ENCODE assay signal across 14 cellular contexts in genomic region chr12:14936224-14936861, GRCh38. TPM values are rescaled to one million over a fixed set of nuclear protein-coding genes. Genes with fewer than 3 reads are reported as not detected.
DNase-seq lines count a peak whose midpoint lies in the region; ATAC-seq and TF ChIP-seq lines count a peak whose summit lies in the region.
"Had no signal": no experiment of that assay in that cellular context is flagged by ENCODE, and none has a peak within 500 bp of the region (broad histone marks: within the 10 kb centered on the region; RNA-seq: fewer than 3 reads in every experiment).

No MANE protein-coding gene starts in this region.

- no peaks in the 10 kb centered on the region for H3K27me3 ChIP-seq in neural progenitor cell

- H3K79me2 ChIP-seq in neural progenitor cell (ENCODE audit: low read depth), result no peaks in the 10 kb centered on the region

- peak overlapping the region; percentile 55 for H3K27ac Mint-ChIP-seq in activated CD8-positive, alpha-beta T cell treated with anti-CD3 and anti-CD28 coated beads for 36 hours
- H3K27ac Mint-ChIP-seq in activated CD8-positive, alpha-beta T cell treated with anti-CD3 and anti-CD28 coated beads, Interleukin-2, amount 10 ng/mL, durations not matched to agents 7 days and 5 days, result no peak overlapping the region
- no peak overlapping the region for H3K27ac Mint-ChIP-seq in neural progenitor cell
- H3K27ac Mint-ChIP-seq: activated T-helper 2 cell treated with anti-CD3 and anti-CD28 coated beads, Interferon-gamma antibody, Interleukin-2, Interleukin-4, amounts not matched to agents 10 μg/mL and 5 μg/mL and 100 μg/mL, durations not matched to agents 14 hours and 24 hours and 36 hours had no signal

- no peaks in the 10 kb centered on the region for H4K20me1 ChIP-seq in neural progenitor cell (ENCODE audit: low read depth)

- no peaks in the 10 kb centered on the region for H3K36me3 ChIP-seq in neural progenitor cell
- H3K36me3 ChIP-seq: HAP-1 had no signal

- no peak overlapping the region for H3K4me2 ChIP-seq in neural progenitor cell

- H3K4me1 ChIP-seq in neural progenitor cell, result no peaks in the 10 kb centered on the region
- H3K4me1 ChIP-seq: HAP-1 had no signal

- peak overlapping the region; percentile 61 for H2AFZ ChIP-seq in neural progenitor cell (replicated peaks)

- intact Hi-C loops in activated CD8-positive, alpha-beta T cell treated with anti-CD3 and anti-CD28 coated beads for 36 hours (cut with micrococcal nuclease), result no loop called here

- DNase-seq in activated CD8-positive, alpha-beta T cell treated with anti-CD3 and anti-CD28 coated beads for 36 hours, result no peak
- DNase-seq in activated CD8-positive, alpha-beta T cell treated with anti-CD3 and anti-CD28 coated beads, Interleukin-2, amount 10 ng/mL, durations not matched to agents 7 days and 5 days, result no peak
- no peak for DNase-seq in NB4 (ENCODE audit: low read depth)
- no peak for DNase-seq in choroid plexus epithelial cell (ENCODE audit: low read depth)
- DNase-seq in neural progenitor cell (ENCODE audit: low spot score), result peak; percentile 63
- no peak for DNase-seq in CD1c-positive myeloid dendritic cell (ENCODE audit: extremely low spot score)
- no peak for DNase-seq in medulla oblongata (ENCODE audit: extremely low spot score)
- DNase-seq: stimulated activated naive CD4-positive, alpha-beta T cell treated with Interleukin-2 at 50 U/mL for 16 hours had no signal

- H3K9me3 ChIP-seq in neural progenitor cell (ENCODE audit: low read depth), result no peaks in the 10 kb centered on the region
- H3K9me3 ChIP-seq: HAP-1 had no signal

- peaks cover 47% of the 10 kb centered on the region for H3K4me1 Mint-ChIP-seq in activated CD8-positive, alpha-beta T cell treated with anti-CD3 and anti-CD28 coated beads for 36 hours (ENCODE audit: low read depth)
- peaks cover 14% of the 10 kb centered on the region for H3K4me1 Mint-ChIP-seq in activated CD8-positive, alpha-beta T cell treated with anti-CD3 and anti-CD28 coated beads, Interleukin-2, amount 10 ng/mL, durations not matched to agents 7 days and 5 days (ENCODE audit: low read depth)
- no peaks in the 10 kb centered on the region for H3K4me1 Mint-ChIP-seq in neural progenitor cell

- TF ChIP-seq POLR2A in NB4 (IDR thresholded peaks at IDR 0.05; ENCODE audit: extremely low read depth, insufficient read length), result no peak

- peaks cover 72% of the 10 kb centered on the region for H3K36me3 Mint-ChIP-seq in activated CD8-positive, alpha-beta T cell treated with anti-CD3 and anti-CD28 coated beads for 36 hours (ENCODE audit: low read depth)
- peaks cover 81% of the 10 kb centered on the region for H3K36me3 Mint-ChIP-seq in activated CD8-positive, alpha-beta T cell treated with anti-CD3 and anti-CD28 coated beads, Interleukin-2, amount 10 ng/mL, durations not matched to agents 7 days and 5 days (ENCODE audit: low read depth)
- H3K36me3 Mint-ChIP-seq in neural progenitor cell, result no peaks in the 10 kb centered on the region

- peaks cover 5% of the 10 kb centered on the region for H3K9me3 Mint-ChIP-seq in activated CD8-positive, alpha-beta T cell treated with anti-CD3 and anti-CD28 coated beads for 36 hours
- no peaks in the 10 kb centered on the region for H3K9me3 Mint-ChIP-seq in activated CD8-positive, alpha-beta T cell treated with anti-CD3 and anti-CD28 coated beads, Interleukin-2, amount 10 ng/mL, durations not matched to agents 7 days and 5 days (ENCODE audit: insufficient read depth)
- no peaks in the 10 kb centered on the region for H3K9me3 Mint-ChIP-seq in neural progenitor cell
- H3K9me3 Mint-ChIP-seq: activated T-helper 2 cell treated with anti-CD3 and anti-CD28 coated beads, Interferon-gamma antibody, Interleukin-2, Interleukin-4, amounts not matched to agents 10 μg/mL and 5 μg/mL and 100 μg/mL, durations not matched to agents 14 hours and 24 hours and 36 hours; T-helper 2 cell treated with Interferon-gamma antibody and Interleukin-4, amounts not matched to agents 5 μg/mL and 100 μg/mL, for 36 hours had no signal

- TF ChIP-seq CTCF in activated CD8-positive, alpha-beta T cell treated with anti-CD3 and anti-CD28 coated beads for 36 hours (IDR thresholded peaks at IDR 0.05), result no peak
- peak; percentile 28 for TF ChIP-seq CTCF in NB4 (IDR thresholded peaks at IDR 0.05; ENCODE audit: low read depth, low read length)
- peak; percentile 53 for TF ChIP-seq CTCF in choroid plexus epithelial cell (conservative IDR thresholded peaks at IDR 0.05; ENCODE audit: low read depth, low read length)
- peak; percentile 57 for TF ChIP-seq CTCF in neural progenitor cell (IDR thresholded peaks at IDR 0.05)

- no peaks in the 10 kb centered on the region for H3F3A ChIP-seq in neural progenitor cell (ENCODE audit: low read depth)

- H3K4me3 Mint-ChIP-seq in activated CD8-positive, alpha-beta T cell treated with anti-CD3 and anti-CD28 coated beads for 36 hours, result no peak overlapping the region
- no peak overlapping the region for H3K4me3 Mint-ChIP-seq in activated CD8-positive, alpha-beta T cell treated with anti-CD3 and anti-CD28 coated beads, Interleukin-2, amount 10 ng/mL, durations not matched to agents 7 days and 5 days
- H3K4me3 Mint-ChIP-seq in neural progenitor cell, result no peak overlapping the region
- H3K4me3 Mint-ChIP-seq: T-helper 2 cell treated with Interferon-gamma antibody and Interleukin-4, amounts not matched to agents 5 μg/mL and 100 μg/mL, for 36 hours had no signal

- H3K9ac ChIP-seq in neural progenitor cell, result no peak overlapping the region

- no peak overlapping the region for H3K27ac ChIP-seq in neural progenitor cell
- H3K27ac ChIP-seq: epithelial cell of prostate had no signal

- H3K27me3 Mint-ChIP-seq in activated CD8-positive, alpha-beta T cell treated with anti-CD3 and anti-CD28 coated beads for 36 hours, result no peaks in the 10 kb centered on the region
- H3K27me3 Mint-ChIP-seq in activated CD8-positive, alpha-beta T cell treated with anti-CD3 and anti-CD28 coated beads, Interleukin-2, amount 10 ng/mL, durations not matched to agents 7 days and 5 days (ENCODE audit: low read depth), result no peaks in the 10 kb centered on the region
- H3K27me3 Mint-ChIP-seq in neural progenitor cell (ENCODE audit: insufficient read depth, low read depth), result peaks cover 5% of the 10 kb centered on the region

- no peak overlapping the region for H3K4me3 ChIP-seq in NB4 (ENCODE audit: low read depth, low read length)
- H3K4me3 ChIP-seq in choroid plexus epithelial cell (ENCODE audit: low read depth, low read length), result no peak overlapping the region
- no peak overlapping the region for H3K4me3 ChIP-seq in neural progenitor cell
- H3K4me3 ChIP-seq: HAP-1 had no signal

- CTCF ChIA-PET in activated CD8-positive, alpha-beta T cell treated with anti-CD3 and anti-CD28 coated beads for 36 hours (lab: Charles Lee), result interaction anchor here (0.8 to 1.7 kb wide), 6 partner anchors 9 to 65 kb away, joined by 3 to 8 read pairs (median 4); no protein-coding TSS in a partner anchor
- CTCF ChIA-PET in activated CD8-positive, alpha-beta T cell treated with anti-CD3 and anti-CD28 coated beads, Interleukin-2, amount 10 ng/mL, durations not matched to agents 7 days and 5 days (lab: Charles Lee), result interaction anchor here (1.1 to 3.3 kb wide), 7 partner anchors 10 to 59 kb away, joined by 3 to 23 read pairs (median 7); no protein-coding TSS in a partner anchor

- POLR2A ChIA-PET in activated CD8-positive, alpha-beta T cell treated with anti-CD3 and anti-CD28 coated beads for 36 hours (lab: Charles Lee), result interaction anchor here (0.9 to 2.0 kb wide), 7 partner anchors 14 to 163 kb away, joined by 3 to 9 read pairs (median 3); partner anchors contain the start of gene PDE6H
- POLR2A ChIA-PET in activated CD8-positive, alpha-beta T cell treated with anti-CD3 and anti-CD28 coated beads, Interleukin-2, amount 10 ng/mL, durations not matched to agents 7 days and 5 days (lab: Charles Lee), result interaction anchor here (1.1 to 2.3 kb wide), 2 partner anchors 12 to 52 kb away, joined by 3 to 15 read pairs; no protein-coding TSS in a partner anchor

- no peak for ATAC-seq in activated CD8-positive, alpha-beta T cell treated with anti-CD3 and anti-CD28 coated beads for 36 hours
- no peak for ATAC-seq in activated CD8-positive, alpha-beta T cell treated with anti-CD3 and anti-CD28 coated beads, Interleukin-2, amount 10 ng/mL, durations not matched to agents 7 days and 5 days
- no peak for ATAC-seq in GM18867 (IDR thresholded peaks at IDR 0.05; ENCODE audit: unreplicated experiment)

RNA-seq across cellular contexts. Expression of gene ERP27, which starts 2.0 kb away (rescaled TPM):
- total RNA-seq in activated CD8-positive, alpha-beta T cell treated with anti-CD3 and anti-CD28 coated beads for 36 hours, result 1 to 10 TPM; 2.3 to 3.4 TPM
- total RNA-seq in activated CD8-positive, alpha-beta T cell treated with anti-CD3 and anti-CD28 coated beads, Interleukin-2, amount 10 ng/mL, durations not matched to agents 7 days and 5 days, result 1 to 10 TPM; 7.9 to 8.7 TPM
- not detected in 2 replicates for total RNA-seq in neural progenitor cell (ENCODE audit: low replicate concordance)

RNA-seq across cellular contexts. Expression of gene ARHGDIB, which starts 25.1 kb away (rescaled TPM):
- total RNA-seq in activated CD8-positive, alpha-beta T cell treated with anti-CD3 and anti-CD28 coated beads for 36 hours, result 100 to 1,000 TPM; 765 to 771 TPM
- 1,000 to 10,000 TPM; 1,528 to 1,576 TPM for total RNA-seq in activated CD8-positive, alpha-beta T cell treated with anti-CD3 and anti-CD28 coated beads, Interleukin-2, amount 10 ng/mL, durations not matched to agents 7 days and 5 days
- total RNA-seq in neural progenitor cell (ENCODE audit: low replicate concordance), result not detected in 2 replicates

RNA-seq across cellular contexts. Expression of gene PDE6H, which starts 36.5 kb away (rescaled TPM):
- not detected for total RNA-seq in activated CD8-positive, alpha-beta T cell treated with anti-CD3 and anti-CD28 coated beads for 36 hours
- total RNA-seq in activated CD8-positive, alpha-beta T cell treated with anti-CD3 and anti-CD28 coated beads, Interleukin-2, amount 10 ng/mL, durations not matched to agents 7 days and 5 days, result under 1 TPM in 1 of 2 experiments, not detected in 1; 0.40 TPM
- not detected in 2 replicates for total RNA-seq in neural progenitor cell (ENCODE audit: low replicate concordance)
- total RNA-seq: activated T-helper 2 cell treated with anti-CD3 and anti-CD28 coated beads, Interferon-gamma antibody, Interleukin-2, Interleukin-4, amounts not matched to agents 10 μg/mL and 5 μg/mL and 100 μg/mL, durations not matched to agents 14 hours and 24 hours and 36 hours; lower leg skin had no signal

RNA-seq across cellular contexts. Expression of gene MGP, which starts 50.7 kb away (rescaled TPM):
- not detected for total RNA-seq in activated CD8-positive, alpha-beta T cell treated with anti-CD3 and anti-CD28 coated beads for 36 hours
- total RNA-seq in activated CD8-positive, alpha-beta T cell treated with anti-CD3 and anti-CD28 coated beads, Interleukin-2, amount 10 ng/mL, durations not matched to agents 7 days and 5 days, result under 1 TPM; 0.21 to 0.34 TPM
- not detected in 2 replicates for total RNA-seq in neural progenitor cell (ENCODE audit: low replicate concordance)
- total RNA-seq: activated T-helper 2 cell treated with anti-CD3 and anti-CD28 coated beads, Interferon-gamma antibody, Interleukin-2, Interleukin-4, amounts not matched to agents 10 μg/mL and 5 μg/mL and 100 μg/mL, durations not matched to agents 14 hours and 24 hours and 36 hours had no signal

Comparison
In these comparisons a context has a peak if more than half of its experiments do, and no peak if none do; other contexts are left out.
1. RNA of gene ARHGDIB, which starts 25.1 kb away (total RNA-seq): 1,528 to 1,576 TPM in activated CD8-positive, alpha-beta T cell treated with anti-CD3 and anti-CD28 coated beads, Interleukin-2, amount 10 ng/mL, durations not matched to agents 7 days and 5 days and 765 to 771 TPM in activated CD8-positive, alpha-beta T cell treated with anti-CD3 and anti-CD28 coated beads for 36 hours; not detected in neural progenitor cell; every median in the first group is over 100 times any median in the second.